In the genomic region with DNA sequence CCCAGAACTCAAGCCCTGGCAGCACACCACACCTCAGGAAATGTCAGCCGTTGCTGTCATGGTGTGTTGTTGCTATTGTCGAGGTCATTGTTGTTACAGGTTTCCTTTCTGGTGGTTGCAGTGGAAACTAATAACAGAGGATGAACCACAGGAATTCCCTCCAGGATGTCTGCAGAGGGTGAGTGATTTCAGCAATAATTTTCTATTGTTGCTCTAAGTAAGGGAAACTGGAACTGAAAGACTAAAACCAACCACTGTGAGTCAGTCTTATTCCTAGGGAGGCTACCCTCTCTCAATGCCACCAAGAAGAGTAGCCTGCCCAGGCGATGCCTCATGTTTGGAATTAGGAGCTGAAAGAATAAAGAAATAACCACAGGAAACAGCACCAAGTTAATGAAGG, we compare ENCODE assay signal across 7 cellular contexts.
DNase-seq lines count a peak whose midpoint lies in the region; ATAC-seq and TF ChIP-seq lines count a peak whose summit lies in the region.
"Not testable (repeated sequence)": the region's sequence is repeated elsewhere in the genome, so short reads cannot be mapped to it uniquely, and the experiment has no call there.

No MANE protein-coding gene starts in this region.

- not testable (repeated sequence) for H3K4me2 ChIP-seq in PC-9

- H3F3A ChIP-seq in PC-9 (ENCODE audit: insufficient read depth, low read depth): not testable (repeated sequence)

- H3K27me3 ChIP-seq in PC-9 (ENCODE audit: insufficient read depth, low read depth): not testable (repeated sequence)

- not testable (repeated sequence) for H2AFZ ChIP-seq in PC-9

- H3K27ac Mint-ChIP-seq in activated naive CD8-positive, alpha-beta T cell treated with anti-CD3 and anti-CD28 coated beads, Interleukin-2, amount 50 U/mL, for 24 hours: peak overlapping the region; percentile 41
- peak overlapping the region; percentile 54 for H3K27ac Mint-ChIP-seq in progenitor cell of endocrine pancreas

- not testable (repeated sequence) for H3K36me3 Mint-ChIP-seq in activated naive CD8-positive, alpha-beta T cell treated with anti-CD3 and anti-CD28 coated beads, Interleukin-2, amount 50 U/mL, for 24 hours (ENCODE audit: low read depth); progenitor cell of endocrine pancreas (ENCODE audit: insufficient read depth)

- not testable (repeated sequence) for BruUV-seq in PC-9 (replicated peaks; lab: Mats Ljungman, UMichigan)

- not testable (repeated sequence) for TF ChIP-seq CTCF in PC-9 (conservative IDR thresholded peaks at IDR 0.05); progenitor cell of endocrine pancreas (IDR thresholded peaks at IDR 0.05; ENCODE audit: unreplicated experiment)

- CTCF ChIA-PET in PC-9 (lab: Charles Lee): not testable (repeated sequence)

- not testable (repeated sequence) for H3K27ac ChIP-seq in PC-9

- not testable (repeated sequence) for H3K4me1 Mint-ChIP-seq in activated naive CD8-positive, alpha-beta T cell treated with anti-CD3 and anti-CD28 coated beads, Interleukin-2, amount 50 U/mL, for 24 hours; progenitor cell of endocrine pancreas (ENCODE audit: low read depth)

- intact Hi-C loops in PC-9 (cut with micrococcal nuclease; ENCODE audit: unreplicated experiment): loop anchor here (5.0 kb wide), 1 partner anchor 177 kb away; the partner anchor contains the start of gene SPG11

- not testable (repeated sequence) for H3K9me2 ChIP-seq in PC-9 (ENCODE audit: insufficient read depth)

- H3K9me3 Mint-ChIP-seq in activated naive CD8-positive, alpha-beta T cell treated with anti-CD3 and anti-CD28 coated beads, Interleukin-2, amount 50 U/mL, for 24 hours; progenitor cell of endocrine pancreas (ENCODE audit: low read depth): not testable (repeated sequence)

- not testable (repeated sequence) for H3K27me3 Mint-ChIP-seq in activated naive CD8-positive, alpha-beta T cell treated with anti-CD3 and anti-CD28 coated beads, Interleukin-2, amount 50 U/mL, for 24 hours; progenitor cell of endocrine pancreas

- H3K4me3 Mint-ChIP-seq in activated naive CD8-positive, alpha-beta T cell treated with anti-CD3 and anti-CD28 coated beads, Interleukin-2, amount 50 U/mL, for 24 hours; progenitor cell of endocrine pancreas (ENCODE audit: low read depth): not testable (repeated sequence)

- POLR2A ChIA-PET in PC-9 (lab: Charles Lee; ENCODE audit: unreplicated experiment): not testable (repeated sequence)

- H3K4me1 ChIP-seq in PC-9 (replicated peaks; ENCODE audit: insufficient read depth): not testable (repeated sequence)

- not testable (repeated sequence) for H3K4me3 ChIP-seq in PC-9

- H3K9me3 ChIP-seq in PC-9 (ENCODE audit: insufficient read depth, low read depth): not testable (repeated sequence)

- peak; percentile 35 for DNase-seq in GM04504 (ENCODE audit: low read depth)
- DNase-seq in PC-9: peak; percentile 40 to 53
- DNase-seq in activated naive CD8-positive, alpha-beta T cell treated with anti-CD3 and anti-CD28 coated beads, Interleukin-2, amount 50 U/mL, for 24 hours; progenitor cell of endocrine pancreas (ENCODE audit: low spot score, unreplicated experiment): not testable (repeated sequence)
- peak; percentile 87 to 93 for DNase-seq in dermis microvascular lymphatic vessel endothelial cell (ENCODE audit: low read depth in 2 of 2)
- peak; percentile 52 for DNase-seq in iris pigment epithelial cell (ENCODE audit: low read depth)

- ATAC-seq in HG03342 (IDR thresholded peaks at IDR 0.05; ENCODE audit: unreplicated experiment): peak; percentile 51
- ATAC-seq in activated naive CD8-positive, alpha-beta T cell treated with anti-CD3 and anti-CD28 coated beads, Interleukin-2, amount 50 U/mL, for 24 hours: peak; percentile 76

- H4K20me1 ChIP-seq in PC-9 (ENCODE audit: insufficient read depth): not testable (repeated sequence)

- not testable (repeated sequence) for H3K36me3 ChIP-seq in PC-9 (ENCODE audit: low read depth)

- H3K79me2 ChIP-seq in PC-9 (ENCODE audit: low read depth): not testable (repeated sequence)
